8 cellular contexts compared by ENCODE assay signal in genomic region chr13:45500492-45501174, GRCh38. TPM values are rescaled to one million over a fixed set of nuclear protein-coding genes. Genes with fewer than 3 reads are reported as not detected.
DNase-seq lines count a peak whose midpoint lies in the region; ATAC-seq and TF ChIP-seq lines count a peak whose summit lies in the region.

No MANE protein-coding gene starts in this region.

- H3K9ac ChIP-seq in Karpas-422 (ENCODE audit: low read length), result no peak overlapping the region

- peak overlapping the region; percentile 19; the same call in 1 of the 2 replicates for H3K27ac ChIP-seq in Karpas-422 (ENCODE audit: low read length)
- no peak overlapping the region for H3K27ac ChIP-seq in lower lobe of right lung

- H3K4me2 ChIP-seq in Karpas-422 (ENCODE audit: low read depth, low read length, poor library complexity, severe bottlenecking), result no peak overlapping the region

- intact Hi-C loops in lower lobe of right lung (cut with DNase I), result no loop called here

- H3K36me3 ChIP-seq in Karpas-422 (ENCODE audit: insufficient read depth, low read length) (peaks cover 43% of the 10 kb centered on the region), lower lobe of right lung (peaks cover 82% of the 10 kb centered on the region)

- no peak overlapping the region for H2AFZ ChIP-seq in Karpas-422 (ENCODE audit: low read length)

- no peaks in the 10 kb centered on the region for H3K9me2 ChIP-seq in Karpas-422 (replicated peaks; ENCODE audit: insufficient read depth, low read length)

- no peak for TF ChIP-seq CTCF in lower lobe of right lung (IDR thresholded peaks at IDR 0.05)

- peak; percentile 44 to 61 for DNase-seq in AML-193 (lab: John Stamatoyannopoulos, UW)
- DNase-seq in Karpas-422, result no peak
- DNase-seq in astrocyte of the hippocampus (ENCODE audit: low read depth, low spot score), result peak; percentile 91
- DNase-seq in lower lobe of right lung, result no peak
- DNase-seq in NCI-H82 (lab: John Stamatoyannopoulos, UW), result no peak
- DNase-seq in activated naive CD4-positive, alpha-beta T cell treated with anti-CD3 and anti-CD28 coated beads, Interleukin-2, amount 50 U/mL, for 16 hours, result no peak

- H3K9me3 ChIP-seq in Karpas-422 (ENCODE audit: low read length), result no peaks in the 10 kb centered on the region
- no peaks in the 10 kb centered on the region for H3K9me3 ChIP-seq in lower lobe of right lung

- H3K79me2 ChIP-seq in Karpas-422 (ENCODE audit: low read length), result peaks cover 13% of the 10 kb centered on the region

- H4K20me1 ChIP-seq in Karpas-422 (ENCODE audit: insufficient read depth, low read depth, low read length), result no peaks in the 10 kb centered on the region

- H3K4me3 ChIP-seq in Karpas-422 (ENCODE audit: low read length) (no peak overlapping the region), lower lobe of right lung (no peak overlapping the region)

- H3K27me3 ChIP-seq in Karpas-422 (ENCODE audit: low read length) (no peaks in the 10 kb centered on the region), lower lobe of right lung (ENCODE audit: low read depth) (no peaks in the 10 kb centered on the region)

- H3K4me1 ChIP-seq in Karpas-422 (ENCODE audit: low read length) (peaks cover 10% of the 10 kb centered on the region), lower lobe of right lung (no peaks in the 10 kb centered on the region)

- ATAC-seq in lower lobe of right lung, result peak; percentile 49 to 61
- ATAC-seq in HG02571 (IDR thresholded peaks at IDR 0.05; ENCODE audit: unreplicated experiment), result no peak
- ATAC-seq in HG03565 (IDR thresholded peaks at IDR 0.05; ENCODE audit: unreplicated experiment), result no peak

RNA-seq across cellular contexts. Expression of gene COG3, which starts 35.9 kb away (rescaled TPM):
- total RNA-seq in Karpas-422 (2014; rRNA removed; shearing (Covaris generic); ENCODE audit: low replicate concordance), result 23.3 and 27.3 TPM in 2 replicates
- 21.9 TPM for total RNA-seq in lower lobe of right lung

Comparison
In these comparisons a context has a peak if more than half of its experiments do, and no peak if none do; other contexts are left out.
1. DNase-seq: peak in AML-193 (2 of 2) and astrocyte of the hippocampus (single experiment); none in Karpas-422 (single experiment), lower lobe of right lung (single experiment), NCI-H82 (single experiment) and activated naive CD4-positive, alpha-beta T cell treated with anti-CD3 and anti-CD28 coated beads, Interleukin-2, amount 50 U/mL, for 16 hours (single experiment).
2. ATAC-seq: peak in lower lobe of right lung (2 of 2); none in HG02571 (single experiment) and HG03565 (single experiment).